In the genomic region with DNA sequence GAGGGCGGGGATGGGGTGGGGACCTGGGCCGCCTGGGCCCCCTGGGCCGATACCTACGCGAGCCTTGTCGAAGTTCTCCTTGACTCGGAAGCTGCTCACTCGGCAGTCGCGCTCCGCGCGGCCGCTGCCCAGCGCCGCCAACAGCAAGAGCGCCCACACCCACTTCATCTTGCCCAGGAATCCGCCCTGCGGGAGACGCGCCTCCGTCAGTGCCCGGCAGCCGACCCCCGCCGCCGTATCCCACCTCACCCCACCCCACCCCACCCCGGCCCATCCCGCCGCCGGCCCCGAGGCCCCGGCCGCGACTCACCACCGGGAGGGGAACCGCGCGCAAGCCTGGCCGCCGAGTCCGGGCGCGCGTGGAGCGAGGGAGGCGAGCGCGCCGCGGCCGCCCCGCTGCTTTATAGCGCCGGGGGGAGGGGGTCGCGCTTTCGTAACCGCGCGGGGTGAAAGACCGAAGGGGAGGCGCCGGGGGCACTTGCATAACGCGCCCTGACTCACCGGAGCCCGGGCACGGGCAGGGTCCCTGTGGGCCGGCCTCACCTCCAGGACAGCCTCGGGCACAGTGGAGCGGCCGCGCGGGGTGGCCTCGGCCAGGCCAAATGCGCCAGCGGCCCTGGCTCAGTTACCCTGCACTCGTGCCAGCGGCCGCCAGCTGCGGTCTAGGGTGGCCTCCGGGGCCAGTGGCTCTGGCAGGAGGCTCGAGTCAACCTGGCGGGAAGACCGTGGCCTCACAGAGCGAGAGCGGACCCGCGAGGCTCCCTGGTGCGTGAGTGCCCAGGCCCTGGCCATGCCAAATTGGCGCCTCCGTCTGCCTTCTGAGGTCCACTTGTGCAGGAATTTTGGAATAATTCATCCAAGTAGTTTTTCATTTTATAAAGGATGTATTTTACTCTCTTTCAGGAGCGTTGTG, we compare ENCODE assay signal across 8 cellular contexts. TPM values are rescaled to one million over a fixed set of nuclear protein-coding genes. Genes with fewer than 3 reads are reported as not detected.
DNase-seq lines count a peak whose midpoint lies in the region; ATAC-seq and TF ChIP-seq lines count a peak whose summit lies in the region.

Gene RBP4 (minus strand): TSS at position 375 of the 913 bp plus-strand sequence. CDS start 207 bp downstream, at position 168.

- 12% methylated on average over 8 of the region's 94 CpGs for WGBS in mammary epithelial cell (ENCODE audit: low coverage, missing lambda C conversion rate)
- 3% methylated on average over 69 of the region's 94 CpGs for WGBS in smooth muscle cell (ENCODE audit: low lambda C conversion rate)

- H3K27ac ChIP-seq in HUES6 (ENCODE audit: low read depth, low read length) (no peak within 1 kb of the TSS), mammary epithelial cell (ENCODE audit: insufficient read depth, low read depth, low read length) (no peak within 1 kb of the TSS), smooth muscle cell (ENCODE audit: low read depth) (no peak within 1 kb of the TSS)
- H3K27ac ChIP-seq in CD4-positive, alpha-beta T cell (ENCODE audit: low read depth, low read length) = no peak within 1 kb of the TSS

- H3K4me2 ChIP-seq in mammary epithelial cell (ENCODE audit: insufficient read depth, low read depth, low read length) (peak within 1 kb of the TSS; percentile 81), smooth muscle cell (peak within 1 kb of the TSS; percentile 93)

- POLR2A ChIA-PET in CD4-positive, alpha-beta T cell (lab: Charles Lee) = no interaction called here

- in situ Hi-C loops in mammary epithelial cell (cut with MboI; ENCODE audit: low sequenced_read_pairs in 2 of 2) = no loop called here

- no peaks in the 10 kb centered on the region for H3F3A ChIP-seq in smooth muscle cell (ENCODE audit: low read depth)

- H3K9me3 Mint-ChIP-seq in CD4-positive, alpha-beta T cell = no peaks in the 10 kb centered on the region

- H3K9ac ChIP-seq in HUES6 (ENCODE audit: low read length) (no peak within 1 kb of the TSS), mammary epithelial cell (ENCODE audit: insufficient read depth, low read length) (no peak within 1 kb of the TSS), smooth muscle cell (ENCODE audit: low read depth) (no peak within 1 kb of the TSS)

- no peaks in the 10 kb centered on the region for H3K36me3 Mint-ChIP-seq in CD4-positive, alpha-beta T cell (ENCODE audit: low read depth)

- intact Hi-C loops in mammary epithelial cell (cut with micrococcal nuclease) = no loop called here
- intact Hi-C loops in CD4-positive, alpha-beta T cell (cut with DNase I, micrococcal nuclease) = no loop called here

- H3K4me3 Mint-ChIP-seq in CD4-positive, alpha-beta T cell = no peak within 1 kb of the TSS

- DNase-seq in mammary epithelial cell (no peak), islet precursor cell (peak; percentile 73), smooth muscle cell (lab: John Stamatoyannopoulos, UW; ENCODE audit: unreplicated experiment) (peak; percentile 25), A172 (ENCODE audit: low spot score) (no peak), cerebellum (ENCODE audit: low spot score) (no peak)
- no peak for DNase-seq in CD4-positive, alpha-beta T cell
- no peak for DNase-seq in effector CD4-positive, alpha-beta T cell

- no peak for TF ChIP-seq CTCF in mammary epithelial cell (conservative IDR thresholded peaks at IDR 0.05 in 1 of 2, IDR thresholded peaks at IDR 0.05 in 1 of 2; ENCODE audit: extremely low read depth in 1 of 2, insufficient read depth in 1 of 2, low read depth in 1 of 2, low read length in 2 of 2)
- no peak for TF ChIP-seq CTCF in smooth muscle cell (IDR thresholded peaks at IDR 0.05; ENCODE audit: borderline replicate concordance, insufficient read depth, poor library complexity, severe bottlenecking)
- TF ChIP-seq CTCF in CD4-positive, alpha-beta T cell (IDR thresholded peaks at IDR 0.05) = no peak

- H3K4me3 ChIP-seq in HUES6 (ENCODE audit: low read depth, low read length) (peak within 1 kb of the TSS; percentile 67), mammary epithelial cell (replicated peaks in 1 of 3; ENCODE audit: insufficient read depth in 1 of 3, low read depth in 2 of 3, low read length in 3 of 3) (peak within 1 kb of the TSS in 1 of 3 experiments; percentile 24), smooth muscle cell (peak within 1 kb of the TSS; percentile 48)

- H3K4me1 Mint-ChIP-seq in CD4-positive, alpha-beta T cell (ENCODE audit: low read depth) = no peaks in the 10 kb centered on the region

- H3K27me3 ChIP-seq in HUES6 (ENCODE audit: control insufficient read depth, insufficient read depth, low read length) (peaks cover 64% of the 10 kb centered on the region), mammary epithelial cell (ENCODE audit: insufficient read depth, low read length) (peaks cover 27% of the 10 kb centered on the region), smooth muscle cell (ENCODE audit: low read depth) (peaks cover 68% of the 10 kb centered on the region)
- peaks cover 50% of the 10 kb centered on the region for H3K27me3 ChIP-seq in CD4-positive, alpha-beta T cell (ENCODE audit: control insufficient read depth, insufficient read depth, low read length)

- H3K9me3 ChIP-seq in HUES6 (ENCODE audit: control insufficient read depth, insufficient read depth, low read depth, low read length) (no peaks in the 10 kb centered on the region), mammary epithelial cell (replicated peaks; ENCODE audit: insufficient read depth, low read length) (no peaks in the 10 kb centered on the region), smooth muscle cell (replicated peaks; ENCODE audit: low read depth) (no peaks in the 10 kb centered on the region)
- no peaks in the 10 kb centered on the region for H3K9me3 ChIP-seq in CD4-positive, alpha-beta T cell (ENCODE audit: control insufficient read depth, low read length)

- BruUV-seq in mammary epithelial cell (replicated peaks; lab: Mats Ljungman, UMichigan) = no TSS peak

- H2AFZ ChIP-seq in mammary epithelial cell (ENCODE audit: low read depth, low read length) (peak within 1 kb of the TSS; percentile 48), smooth muscle cell (ENCODE audit: low read depth) (no peak within 1 kb of the TSS)

- H4K20me1 ChIP-seq in mammary epithelial cell (ENCODE audit: insufficient read depth, low read length) = no peaks in the 10 kb centered on the region
- H4K20me1 ChIP-seq in smooth muscle cell (ENCODE audit: low read depth) = no peaks in the 10 kb centered on the region

- no peak for ATAC-seq in CD4-positive, alpha-beta T cell (ENCODE audit: poor library complexity)

- H3K4me1 ChIP-seq in HUES6 (ENCODE audit: control insufficient read depth, insufficient read depth, low read length) = peaks cover 9% of the 10 kb centered on the region
- peaks cover 5% of the 10 kb centered on the region for H3K4me1 ChIP-seq in mammary epithelial cell (ENCODE audit: insufficient read depth, low read length)
- peaks cover 14% of the 10 kb centered on the region for H3K4me1 ChIP-seq in smooth muscle cell (ENCODE audit: low read depth)

- dilution Hi-C loops in mammary epithelial cell (cut with HindIII; ENCODE audit: low sequenced_read_pairs) = no loop called here

- peaks cover 59% of the 10 kb centered on the region for H3K27me3 Mint-ChIP-seq in CD4-positive, alpha-beta T cell

- no peaks in the 10 kb centered on the region for H3K36me3 ChIP-seq in HUES6 (ENCODE audit: control insufficient read depth, insufficient read depth, low read length)
- no peaks in the 10 kb centered on the region for H3K36me3 ChIP-seq in mammary epithelial cell (ENCODE audit: insufficient read depth, low read length)
- H3K36me3 ChIP-seq in smooth muscle cell (ENCODE audit: low read depth) = no peaks in the 10 kb centered on the region

- H3K79me2 ChIP-seq in mammary epithelial cell (ENCODE audit: insufficient read depth, low read length) = no peaks in the 10 kb centered on the region
- no peaks in the 10 kb centered on the region for H3K79me2 ChIP-seq in smooth muscle cell (ENCODE audit: low read depth)

- CTCF ChIA-PET in mammary epithelial cell (lab: Charles Lee; ENCODE audit: low non-redundant PET) = no interaction called here
- CTCF ChIA-PET in CD4-positive, alpha-beta T cell (lab: Charles Lee) = no interaction called here

- H3K27ac Mint-ChIP-seq in CD4-positive, alpha-beta T cell = no peak within 1 kb of the TSS

RNA-seq across cellular contexts. Expression of gene RBP4, which starts in this region (rescaled TPM):
- total RNA-seq in mammary epithelial cell (not detected), smooth muscle cell (1.2 TPM in 1 of 2 replicates, not detected in the other), cerebellum (2.5 TPM)
- polyA plus RNA-seq in mammary epithelial cell (not detected), smooth muscle cell (0.37 and 1.1 TPM in 2 replicates)
- polyA minus RNA-seq in mammary epithelial cell = not detected
- not detected in 2 replicates for total RNA-seq in A172 (2014; rRNA removed; shearing (Covaris generic))
- not detected for total RNA-seq in CD4-positive, alpha-beta T cell

Comparison
In these comparisons a context has a peak if more than half of its experiments do, and no peak if none do; other contexts are left out.
1. DNase-seq: peak in islet precursor cell (single experiment) and smooth muscle cell (single experiment); none in mammary epithelial cell (single experiment), A172 (single experiment), CD4-positive, alpha-beta T cell (0 of 10), cerebellum (single experiment) and effector CD4-positive, alpha-beta T cell (single experiment).